14 cellular contexts compared by ENCODE assay signal in the genomic region with DNA sequence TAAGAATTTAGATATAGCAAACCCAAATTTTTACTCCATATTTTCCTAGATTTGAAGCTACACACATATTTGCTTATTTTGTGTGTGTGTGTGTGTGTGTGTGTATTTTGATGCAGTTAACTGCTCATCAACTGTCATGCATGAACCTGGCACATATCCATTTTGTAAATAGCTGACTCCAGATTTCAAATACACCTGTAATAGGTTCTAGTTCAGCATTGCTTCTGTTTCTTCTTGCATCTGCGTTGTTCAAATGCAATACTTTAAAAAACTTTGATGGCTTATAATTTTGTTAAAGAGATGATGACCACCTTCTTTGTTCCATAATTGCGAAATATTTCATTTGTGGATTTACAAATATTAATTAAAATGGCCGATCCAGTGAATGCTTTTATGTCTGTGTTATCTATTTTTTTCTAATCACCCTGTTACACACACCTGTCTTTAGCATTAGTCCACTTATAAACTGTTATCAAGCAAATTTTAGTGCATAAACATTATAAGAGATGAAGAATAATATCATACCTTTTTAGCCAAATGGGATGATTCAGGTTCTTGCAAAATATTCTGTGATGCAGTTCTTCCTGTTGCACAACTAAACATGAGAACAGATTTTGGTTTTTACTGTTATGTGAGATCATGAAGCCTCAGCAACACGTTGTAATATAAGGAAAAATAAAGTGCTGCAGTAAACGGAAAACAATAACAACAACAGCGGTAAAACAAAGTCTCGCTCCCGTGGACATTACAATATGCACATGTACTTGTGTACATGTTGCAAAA. TPM values are rescaled to one million over a fixed set of nuclear protein-coding genes. Genes with fewer than 3 reads are reported as not detected.
A peak's percentile ranks its signal among the peaks of the same experiment; 100 is the strongest.
DNase-seq lines count a peak whose midpoint lies in the region; ATAC-seq and TF ChIP-seq lines count a peak whose summit lies in the region.
"Had no signal": no experiment of that assay in that cellular context is flagged by ENCODE, and none has a peak within 500 bp of the region (broad histone marks: within the 10 kb centered on the region; RNA-seq: fewer than 3 reads in every experiment).

No MANE protein-coding gene starts in this region.

- no peaks in the 10 kb centered on the region for H3K79me2 ChIP-seq in mammary epithelial cell (ENCODE audit: insufficient read depth, low read length)

- 46% methylated on average over 8 of the region's 8 CpGs for WGBS in mammary epithelial cell (ENCODE audit: low coverage, missing lambda C conversion rate)
- 68 to 75% (median 71%) methylated on average over 8 of the region's 8 CpGs for WGBS in ovary, 3 donors

- no TSS peak for BruUV-seq in mammary epithelial cell (replicated peaks; lab: Mats Ljungman, UMichigan)

- no peaks in the 10 kb centered on the region for H3K9me3 ChIP-seq in mammary epithelial cell (replicated peaks; ENCODE audit: insufficient read depth, low read length)
- no peaks in the 10 kb centered on the region for H3K9me3 ChIP-seq in neutrophil
- H3K9me3 ChIP-seq in ovary: no peaks in the 10 kb centered on the region

- no peaks in the 10 kb centered on the region for H4K20me1 ChIP-seq in mammary epithelial cell (ENCODE audit: insufficient read depth, low read length)

- dilution Hi-C loops in mammary epithelial cell (cut with HindIII; ENCODE audit: low sequenced_read_pairs): loop anchor here (5.0 kb wide), 2 partner anchors 98 to 123 kb away; no protein-coding TSS in a partner anchor

- no peak overlapping the region for H3K9ac ChIP-seq in mammary epithelial cell (ENCODE audit: insufficient read depth, low read length)

- ATAC-seq in HG02759 (IDR thresholded peaks at IDR 0.05; ENCODE audit: unreplicated experiment): no peak

- TF ChIP-seq EP300 in ovary (IDR thresholded peaks at IDR 0.05): no peak

- H3K27ac ChIP-seq in mammary epithelial cell (ENCODE audit: insufficient read depth, low read depth, low read length): peak overlapping the region; percentile 98
- H3K27ac ChIP-seq in neutrophil: peak overlapping the region; percentile 100
- H3K27ac ChIP-seq in coronary artery: peak overlapping the region in 1 of 2 donors; percentile 31
- H3K27ac ChIP-seq in ovary: no peak overlapping the region

- no peak overlapping the region for H2AFZ ChIP-seq in mammary epithelial cell (ENCODE audit: low read depth, low read length)

- peak; percentile 20 for DNase-seq in EL
- DNase-seq in NCI-H69 (lab: John Stamatoyannopoulos, UW): peak; percentile 61
- DNase-seq in mammary epithelial cell: peak; percentile 82
- DNase-seq in coronary artery (ENCODE audit: low spot score): no peak
- DNase-seq in ovary: no peak
- DNase-seq in NCI-H446 treated with DMSO at 0.1 percent for 48 hours (lab: John Stamatoyannopoulos, UW): no peak
- DNase-seq: activated CD8-positive, alpha-beta memory T cell treated with anti-CD3 and anti-CD28 coated beads, Interleukin-2, amount 50 U/mL, for 48 hours; DMS 273 treated with DMSO at 0.1 percent for 48 hours; head of caudate nucleus; midbrain; NCI-H524 had no signal

- CTCF ChIA-PET in mammary epithelial cell (lab: Charles Lee; ENCODE audit: low non-redundant PET): no interaction called here

- intact Hi-C loops in mammary epithelial cell (cut with micrococcal nuclease) (loop anchor here (1.0 to 5.0 kb wide), 3 partner anchors 57 to 393 kb away; a partner anchor contains a TSS), ovary (cut with DNase I) (loop anchor here in 3 of 4 donors (5.0 to 10.0 kb wide), 2 partner anchors 135 to 408 kb away; no protein-coding TSS in a partner anchor)

- in situ Hi-C loops in mammary epithelial cell (cut with MboI; ENCODE audit: low sequenced_read_pairs in 2 of 2): loop anchor here (5.0 to 10.0 kb wide), 3 partner anchors 85 to 305 kb away; no protein-coding TSS in a partner anchor

- peaks cover 64% of the 10 kb centered on the region for H3K4me1 ChIP-seq in mammary epithelial cell (ENCODE audit: insufficient read depth, low read length)
- peaks cover 73 to 75% of the 10 kb centered on the region in 2 experiments for H3K4me1 ChIP-seq in neutrophil (ENCODE audit: control insufficient read depth in 1 of 2, insufficient read depth in 1 of 2, low read depth in 1 of 2, low read length in 1 of 2)
- H3K4me1 ChIP-seq in ovary (ENCODE audit: insufficient read depth): peaks cover 4% of the 10 kb centered on the region

- H3K27me3 ChIP-seq in mammary epithelial cell (ENCODE audit: insufficient read depth, low read length) (no peaks in the 10 kb centered on the region), neutrophil (peaks cover 18% of the 10 kb centered on the region), ovary (no peaks in the 10 kb centered on the region)

- TF ChIP-seq POLR2A in ovary (IDR thresholded peaks at IDR 0.05): no peak

- H3K4me3 ChIP-seq in mammary epithelial cell (replicated peaks in 1 of 3; ENCODE audit: insufficient read depth in 1 of 3, low read depth in 2 of 3, low read length in 3 of 3): no peak overlapping the region
- H3K4me3 ChIP-seq in neutrophil (ENCODE audit: low read depth in 1 of 2, low read length in 1 of 2): peak overlapping the region; percentile 56 to 65
- no peak overlapping the region for H3K4me3 ChIP-seq in coronary artery
- no peak overlapping the region for H3K4me3 ChIP-seq in ovary
- H3K4me3 ChIP-seq: cardiac muscle cell had no signal

- peak overlapping the region; percentile 56 for H3K4me2 ChIP-seq in mammary epithelial cell (ENCODE audit: insufficient read depth, low read depth, low read length)

- H3K36me3 ChIP-seq in mammary epithelial cell (ENCODE audit: insufficient read depth, low read length) (no peaks in the 10 kb centered on the region), neutrophil (no peaks in the 10 kb centered on the region), ovary (no peaks in the 10 kb centered on the region)
- H3K36me3 ChIP-seq: cardiac muscle cell had no signal

- TF ChIP-seq CTCF in mammary epithelial cell (conservative IDR thresholded peaks at IDR 0.05 in 1 of 2, IDR thresholded peaks at IDR 0.05 in 1 of 2; ENCODE audit: extremely low read depth in 1 of 2, insufficient read depth in 1 of 2, low read depth in 1 of 2, low read length in 2 of 2): no peak
- TF ChIP-seq CTCF in neutrophil (IDR thresholded peaks at IDR 0.05): no peak
- TF ChIP-seq CTCF in coronary artery (IDR thresholded peaks at IDR 0.05): no peak
- no peak for TF ChIP-seq CTCF in ovary (IDR thresholded peaks at IDR 0.05)

RNA-seq across cellular contexts. Expression of a gene that starts 12.7 kb away (rescaled TPM):
- total RNA-seq in mammary epithelial cell (1,000 to 10,000 TPM in 1 of 2 donors, 100 to 1,000 TPM in 1; 395 to 2,534 TPM), ovary (100 to 1,000 TPM in 3 of 7 donors, 10 to 100 TPM in 4; 60.2 to 189 (median 85.8) TPM)
- polyA plus RNA-seq in mammary epithelial cell (4,742 TPM), ovary (100 to 1,000 TPM; 158 to 449 TPM)
- 4,355 TPM for polyA minus RNA-seq in mammary epithelial cell

RNA-seq across cellular contexts. Expression of a gene that starts 39.4 kb away (rescaled TPM):
- total RNA-seq in mammary epithelial cell: not detected
- not detected for polyA plus RNA-seq in mammary epithelial cell
- not detected for polyA minus RNA-seq in mammary epithelial cell
- not detected for total RNA-seq in ovary
- not detected for polyA plus RNA-seq in ovary
- total RNA-seq: cardiac muscle cell had no signal
- polyA plus RNA-seq: cardiac muscle cell had no signal

RNA-seq across cellular contexts. Expression of a gene that starts 55.8 kb away (rescaled TPM):
- total RNA-seq in mammary epithelial cell (1,000 to 10,000 TPM in 1 of 2 donors, 100 to 1,000 TPM in 1; 213 to 2,371 TPM), ovary (100 to 1,000 TPM in 5 of 7 donors, 10 to 100 TPM in 2; 38.6 to 327 (median 213) TPM)
- polyA plus RNA-seq in mammary epithelial cell (1,008 TPM), ovary (100 to 1,000 TPM; 175 to 642 TPM)
- 997 TPM for polyA minus RNA-seq in mammary epithelial cell

Comparison
In these comparisons a context has a peak if more than half of its experiments do, and no peak if none do; other contexts are left out.
1. DNase-seq: peak in EL (single experiment), NCI-H69 (single experiment) and mammary epithelial cell (single experiment); none in coronary artery (single experiment), ovary (0 of 5) and NCI-H446 treated with DMSO at 0.1 percent for 48 hours (single experiment).
2. H3K27ac ChIP-seq: peak in mammary epithelial cell (single experiment) and neutrophil (single experiment); none in ovary (0 of 2).
3. H3K4me3 ChIP-seq: peak in neutrophil (2 of 2); none in mammary epithelial cell (0 of 3), coronary artery (single experiment) and ovary (single experiment).